ENCODE assay signal across 2 cellular contexts in the genomic region with DNA sequence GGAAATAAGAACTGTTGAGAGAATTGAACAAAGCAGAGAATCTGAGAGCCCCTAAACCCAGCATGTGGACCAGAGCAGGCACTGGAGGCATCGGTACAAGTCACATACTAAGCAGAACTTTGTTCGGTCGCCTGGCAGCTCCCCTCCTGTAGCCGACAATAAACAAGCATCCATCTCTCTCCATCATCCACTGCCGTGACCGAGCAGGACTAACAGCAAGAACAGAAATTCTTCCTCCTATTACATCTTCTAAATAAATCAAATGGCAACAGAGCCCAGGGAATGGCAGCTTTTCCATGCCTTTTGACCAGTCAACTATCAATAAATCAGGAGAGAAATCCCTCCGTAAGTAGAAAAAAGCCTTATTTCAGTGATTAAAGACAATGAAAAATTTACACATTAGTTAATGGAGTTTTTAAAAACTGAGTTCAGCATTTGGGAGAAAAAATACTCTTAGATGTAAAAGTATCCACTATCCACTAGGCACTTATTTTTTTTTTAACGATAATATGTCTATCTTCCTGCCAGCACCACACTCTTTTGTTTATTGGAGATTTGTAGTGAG.
TF ChIP-seq lines count a peak whose summit lies in the region.

No MANE protein-coding gene starts in this region.

TF ChIP-seq in IMR-90, 13 proteins besides CTCF, POLR2A, EP300 and RAD21:
- TF ChIP-seq RFX5 (IDR thresholded peaks at IDR 0.05; ENCODE audit: low read depth, low read length) (no peak), BHLHE40 (IDR thresholded peaks at IDR 0.05; ENCODE audit: low read depth, low read length) (no peak), FOS (IDR thresholded peaks at IDR 0.05; ENCODE audit: low read depth, low read length) (no peak), MAZ (IDR thresholded peaks at IDR 0.05; ENCODE audit: borderline replicate concordance, low read depth, low read length) (no peak), NFE2L2 (IDR thresholded peaks at IDR 0.05; ENCODE audit: low read depth, low read length) (no peak), CHD1 (IDR thresholded peaks at IDR 0.05; ENCODE audit: low read depth, low read length) (no peak), CEBPB (IDR thresholded peaks at IDR 0.05; ENCODE audit: low read depth, low read length) (no peak)
- TF ChIP-seq, protein P1, sequence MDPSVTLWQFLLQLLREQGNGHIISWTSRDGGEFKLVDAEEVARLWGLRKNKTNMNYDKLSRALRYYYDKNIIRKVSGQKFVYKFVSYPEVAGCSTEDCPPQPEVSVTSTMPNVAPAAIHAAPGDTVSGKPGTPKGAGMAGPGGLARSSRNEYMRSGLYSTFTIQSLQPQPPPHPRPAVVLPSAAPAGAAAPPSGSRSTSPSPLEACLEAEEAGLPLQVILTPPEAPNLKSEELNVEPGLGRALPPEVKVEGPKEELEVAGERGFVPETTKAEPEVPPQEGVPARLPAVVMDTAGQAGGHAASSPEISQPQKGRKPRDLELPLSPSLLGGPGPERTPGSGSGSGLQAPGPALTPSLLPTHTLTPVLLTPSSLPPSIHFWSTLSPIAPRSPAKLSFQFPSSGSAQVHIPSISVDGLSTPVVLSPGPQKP (IDR thresholded peaks at IDR 0.05; ENCODE audit: borderline replicate concordance, low read depth, low read length): no peak
- TF ChIP-seq, protein P2, sequence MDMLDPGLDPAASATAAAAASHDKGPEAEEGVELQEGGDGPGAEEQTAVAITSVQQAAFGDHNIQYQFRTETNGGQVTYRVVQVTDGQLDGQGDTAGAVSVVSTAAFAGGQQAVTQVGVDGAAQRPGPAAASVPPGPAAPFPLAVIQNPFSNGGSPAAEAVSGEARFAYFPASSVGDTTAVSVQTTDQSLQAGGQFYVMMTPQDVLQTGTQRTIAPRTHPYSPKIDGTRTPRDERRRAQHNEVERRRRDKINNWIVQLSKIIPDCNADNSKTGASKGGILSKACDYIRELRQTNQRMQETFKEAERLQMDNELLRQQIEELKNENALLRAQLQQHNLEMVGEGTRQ (IDR thresholded peaks at IDR 0.05; ENCODE audit: low read depth, low read length): no peak

TF ChIP-seq in H1, 55 proteins besides CTCF, POLR2A, EP300 and RAD21:
- TF ChIP-seq BCL11A (IDR thresholded peaks at IDR 0.05; ENCODE audit: low read depth in 2 of 2, low read length in 2 of 2) (no peak), NANOG (IDR thresholded peaks at IDR 0.05; ENCODE audit: insufficient read depth, low read depth, low read length, poor library complexity, severe bottlenecking) (no peak)
